1 cellular context compared by ENCODE assay signal in the genomic region with DNA sequence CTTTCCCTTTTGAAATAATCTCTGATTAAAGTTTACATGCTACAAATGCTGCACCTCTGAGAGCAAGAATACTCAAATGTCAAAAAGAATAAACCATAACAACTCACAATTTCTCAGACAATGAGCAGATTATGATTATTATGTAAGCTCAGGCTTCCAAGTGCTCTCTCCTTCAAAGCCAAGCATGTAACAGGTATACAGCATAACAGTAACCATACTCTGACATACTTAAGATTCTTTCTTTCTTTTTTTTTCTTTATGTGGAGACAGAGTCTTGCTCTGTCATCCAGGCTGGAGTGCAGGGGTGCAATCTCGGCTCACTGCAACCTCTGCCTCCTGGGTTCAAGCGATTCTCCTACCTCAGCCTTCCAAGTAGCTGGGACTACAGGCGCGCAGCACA.
TF ChIP-seq lines count a peak whose summit lies in the region.

No MANE protein-coding gene starts in this region.

TF ChIP-seq in K562, 482 proteins besides CTCF, POLR2A, EP300 and RAD21 (continued from another document):
- TF ChIP-seq, protein P1, sequence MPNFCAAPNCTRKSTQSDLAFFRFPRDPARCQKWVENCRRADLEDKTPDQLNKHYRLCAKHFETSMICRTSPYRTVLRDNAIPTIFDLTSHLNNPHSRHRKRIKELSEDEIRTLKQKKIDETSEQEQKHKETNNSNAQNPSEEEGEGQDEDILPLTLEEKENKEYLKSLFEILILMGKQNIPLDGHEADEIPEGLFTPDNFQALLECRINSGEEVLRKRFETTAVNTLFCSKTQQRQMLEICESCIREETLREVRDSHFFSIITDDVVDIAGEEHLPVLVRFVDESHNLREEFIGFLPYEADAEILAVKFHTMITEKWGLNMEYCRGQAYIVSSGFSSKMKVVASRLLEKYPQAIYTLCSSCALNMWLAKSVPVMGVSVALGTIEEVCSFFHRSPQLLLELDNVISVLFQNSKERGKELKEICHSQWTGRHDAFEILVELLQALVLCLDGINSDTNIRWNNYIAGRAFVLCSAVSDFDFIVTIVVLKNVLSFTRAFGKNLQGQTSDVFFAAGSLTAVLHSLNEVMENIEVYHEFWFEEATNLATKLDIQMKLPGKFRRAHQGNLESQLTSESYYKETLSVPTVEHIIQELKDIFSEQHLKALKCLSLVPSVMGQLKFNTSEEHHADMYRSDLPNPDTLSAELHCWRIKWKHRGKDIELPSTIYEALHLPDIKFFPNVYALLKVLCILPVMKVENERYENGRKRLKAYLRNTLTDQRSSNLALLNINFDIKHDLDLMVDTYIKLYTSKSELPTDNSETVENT (CRISPR knock-in tag; IDR thresholded peaks at IDR 0.05): no peak
- TF ChIP-seq, protein P2, sequence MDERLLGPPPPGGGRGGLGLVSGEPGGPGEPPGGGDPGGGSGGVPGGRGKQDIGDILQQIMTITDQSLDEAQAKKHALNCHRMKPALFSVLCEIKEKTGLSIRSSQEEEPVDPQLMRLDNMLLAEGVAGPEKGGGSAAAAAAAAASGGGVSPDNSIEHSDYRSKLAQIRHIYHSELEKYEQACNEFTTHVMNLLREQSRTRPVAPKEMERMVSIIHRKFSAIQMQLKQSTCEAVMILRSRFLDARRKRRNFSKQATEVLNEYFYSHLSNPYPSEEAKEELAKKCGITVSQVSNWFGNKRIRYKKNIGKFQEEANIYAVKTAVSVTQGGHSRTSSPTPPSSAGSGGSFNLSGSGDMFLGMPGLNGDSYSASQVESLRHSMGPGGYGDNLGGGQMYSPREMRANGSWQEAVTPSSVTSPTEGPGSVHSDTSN (CRISPR knock-in tag; IDR thresholded peaks at IDR 0.05; ENCODE audit: low read depth): no peak
- TF ChIP-seq, protein P2 (tag; conservative IDR thresholded peaks at IDR 0.05; ENCODE audit: low read depth): 0 out of 2 replicates have a peak, but pooled peaks have one; percentile 6
- no peak for TF ChIP-seq ZNF134 (CRISPR knock-in tag; conservative IDR thresholded peaks at IDR 0.05)
- TF ChIP-seq, protein P3, sequence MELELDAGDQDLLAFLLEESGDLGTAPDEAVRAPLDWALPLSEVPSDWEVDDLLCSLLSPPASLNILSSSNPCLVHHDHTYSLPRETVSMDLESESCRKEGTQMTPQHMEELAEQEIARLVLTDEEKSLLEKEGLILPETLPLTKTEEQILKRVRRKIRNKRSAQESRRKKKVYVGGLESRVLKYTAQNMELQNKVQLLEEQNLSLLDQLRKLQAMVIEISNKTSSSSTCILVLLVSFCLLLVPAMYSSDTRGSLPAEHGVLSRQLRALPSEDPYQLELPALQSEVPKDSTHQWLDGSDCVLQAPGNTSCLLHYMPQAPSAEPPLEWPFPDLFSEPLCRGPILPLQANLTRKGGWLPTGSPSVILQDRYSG (tag; conservative IDR thresholded peaks at IDR 0.05; ENCODE audit: low read depth): peak; percentile 44; the same call in 1 of the 2 replicates
- TF ChIP-seq ZNF583 (CRISPR knock-in tag; IDR thresholded peaks at IDR 0.05): no peak
- TF ChIP-seq BCOR (IDR thresholded peaks at IDR 0.05): 0 out of 2 replicates have a peak, but pooled peaks have one; percentile 40
- TF ChIP-seq, protein P4, sequence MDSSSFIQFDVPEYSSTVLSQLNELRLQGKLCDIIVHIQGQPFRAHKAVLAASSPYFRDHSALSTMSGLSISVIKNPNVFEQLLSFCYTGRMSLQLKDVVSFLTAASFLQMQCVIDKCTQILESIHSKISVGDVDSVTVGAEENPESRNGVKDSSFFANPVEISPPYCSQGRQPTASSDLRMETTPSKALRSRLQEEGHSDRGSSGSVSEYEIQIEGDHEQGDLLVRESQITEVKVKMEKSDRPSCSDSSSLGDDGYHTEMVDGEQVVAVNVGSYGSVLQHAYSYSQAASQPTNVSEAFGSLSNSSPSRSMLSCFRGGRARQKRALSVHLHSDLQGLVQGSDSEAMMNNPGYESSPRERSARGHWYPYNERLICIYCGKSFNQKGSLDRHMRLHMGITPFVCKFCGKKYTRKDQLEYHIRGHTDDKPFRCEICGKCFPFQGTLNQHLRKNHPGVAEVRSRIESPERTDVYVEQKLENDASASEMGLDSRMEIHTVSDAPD (CRISPR knock-in tag; IDR thresholded peaks at IDR 0.05): no peak
- TF ChIP-seq, protein P5, sequence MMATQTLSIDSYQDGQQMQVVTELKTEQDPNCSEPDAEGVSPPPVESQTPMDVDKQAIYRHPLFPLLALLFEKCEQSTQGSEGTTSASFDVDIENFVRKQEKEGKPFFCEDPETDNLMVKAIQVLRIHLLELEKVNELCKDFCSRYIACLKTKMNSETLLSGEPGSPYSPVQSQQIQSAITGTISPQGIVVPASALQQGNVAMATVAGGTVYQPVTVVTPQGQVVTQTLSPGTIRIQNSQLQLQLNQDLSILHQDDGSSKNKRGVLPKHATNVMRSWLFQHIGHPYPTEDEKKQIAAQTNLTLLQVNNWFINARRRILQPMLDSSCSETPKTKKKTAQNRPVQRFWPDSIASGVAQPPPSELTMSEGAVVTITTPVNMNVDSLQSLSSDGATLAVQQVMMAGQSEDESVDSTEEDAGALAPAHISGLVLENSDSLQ (IDR thresholded peaks at IDR 0.05): no peak
- TF ChIP-seq SP1 (CRISPR knock-in tag; IDR thresholded peaks at IDR 0.05): 0 out of 2 replicates have a peak, but pooled peaks have one; percentile 31
- TF ChIP-seq CHD2 (IDR thresholded peaks at IDR 0.05; ENCODE audit: low read depth, low read length): no peak
- TF ChIP-seq ATF1 (CRISPR knock-in tag; IDR thresholded peaks at IDR 0.05): no peak
- no peak for TF ChIP-seq ATF1 (tag; IDR thresholded peaks at IDR 0.05)
- TF ChIP-seq, protein P6, sequence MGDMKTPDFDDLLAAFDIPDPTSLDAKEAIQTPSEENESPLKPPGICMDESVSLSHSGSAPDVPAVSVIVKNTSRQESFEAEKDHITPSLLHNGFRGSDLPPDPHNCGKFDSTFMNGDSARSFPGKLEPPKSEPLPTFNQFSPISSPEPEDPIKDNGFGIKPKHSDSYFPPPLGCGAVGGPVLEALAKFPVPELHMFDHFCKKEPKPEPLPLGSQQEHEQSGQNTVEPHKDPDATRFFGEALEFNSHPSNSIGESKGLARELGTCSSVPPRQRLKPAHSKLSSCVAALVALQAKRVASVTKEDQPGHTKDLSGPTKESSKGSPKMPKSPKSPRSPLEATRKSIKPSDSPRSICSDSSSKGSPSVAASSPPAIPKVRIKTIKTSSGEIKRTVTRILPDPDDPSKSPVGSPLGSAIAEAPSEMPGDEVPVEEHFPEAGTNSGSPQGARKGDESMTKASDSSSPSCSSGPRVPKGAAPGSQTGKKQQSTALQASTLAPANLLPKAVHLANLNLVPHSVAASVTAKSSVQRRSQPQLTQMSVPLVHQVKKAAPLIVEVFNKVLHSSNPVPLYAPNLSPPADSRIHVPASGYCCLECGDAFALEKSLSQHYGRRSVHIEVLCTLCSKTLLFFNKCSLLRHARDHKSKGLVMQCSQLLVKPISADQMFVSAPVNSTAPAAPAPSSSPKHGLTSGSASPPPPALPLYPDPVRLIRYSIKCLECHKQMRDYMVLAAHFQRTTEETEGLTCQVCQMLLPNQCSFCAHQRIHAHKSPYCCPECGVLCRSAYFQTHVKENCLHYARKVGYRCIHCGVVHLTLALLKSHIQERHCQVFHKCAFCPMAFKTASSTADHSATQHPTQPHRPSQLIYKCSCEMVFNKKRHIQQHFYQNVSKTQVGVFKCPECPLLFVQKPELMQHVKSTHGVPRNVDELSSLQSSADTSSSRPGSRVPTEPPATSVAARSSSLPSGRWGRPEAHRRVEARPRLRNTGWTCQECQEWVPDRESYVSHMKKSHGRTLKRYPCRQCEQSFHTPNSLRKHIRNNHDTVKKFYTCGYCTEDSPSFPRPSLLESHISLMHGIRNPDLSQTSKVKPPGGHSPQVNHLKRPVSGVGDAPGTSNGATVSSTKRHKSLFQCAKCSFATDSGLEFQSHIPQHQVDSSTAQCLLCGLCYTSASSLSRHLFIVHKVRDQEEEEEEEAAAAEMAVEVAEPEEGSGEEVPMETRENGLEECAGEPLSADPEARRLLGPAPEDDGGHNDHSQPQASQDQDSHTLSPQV (IDR thresholded peaks at IDR 0.05): 0 out of 2 replicates have a peak, but pooled peaks have one; percentile 11
TF ChIP-seq in K562: peak in this region for 7.
